29 cellular contexts compared by ENCODE assay signal in the genomic region with DNA sequence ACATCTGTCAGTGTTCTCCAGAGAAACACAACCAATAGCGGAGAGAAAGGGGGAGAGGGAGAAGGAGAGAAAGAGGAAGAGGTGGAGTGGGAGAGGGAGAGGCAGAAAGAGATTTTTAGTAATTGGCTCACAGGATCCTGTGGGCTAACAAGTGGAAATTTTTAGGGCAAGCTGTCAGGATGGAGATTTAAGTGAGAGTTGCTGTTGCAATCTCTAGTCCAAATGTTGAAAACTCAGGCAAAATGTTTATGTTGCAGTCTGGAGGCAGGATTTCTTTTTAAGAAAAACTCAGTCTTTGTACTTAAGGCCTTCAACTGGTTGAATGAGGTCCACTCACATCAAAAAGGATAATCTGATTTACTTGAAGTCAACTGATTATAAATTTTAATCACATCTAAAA. TPM values are rescaled to one million over a fixed set of nuclear protein-coding genes. Genes with fewer than 3 reads are reported as not detected.
DNase-seq lines count a peak whose midpoint lies in the region; ATAC-seq and TF ChIP-seq lines count a peak whose summit lies in the region.
"Had no signal": no experiment of that assay in that cellular context is flagged by ENCODE, and none has a peak within 500 bp of the region (broad histone marks: within the 10 kb centered on the region; RNA-seq: fewer than 3 reads in every experiment).

No MANE protein-coding gene starts in this region.

- TF ChIP-seq CTCF in IMR-90 (conservative IDR thresholded peaks at IDR 0.05; ENCODE audit: low read depth, low read length) (no peak), esophagus muscularis mucosa (IDR thresholded peaks at IDR 0.05) (no peak), neural progenitor cell (IDR thresholded peaks at IDR 0.05) (no peak)

- intact Hi-C loops in IMR-90 (cut with micrococcal nuclease) (loop anchor here (2.0 kb wide), 1 partner anchor 44 kb away; the partner anchor contains the start of gene GLIPR1L1), esophagus muscularis mucosa (cut with DNase I) (no loop called here)

- dilution Hi-C loops in IMR-90 (cut with HindIII; ENCODE audit: low sequenced_read_pairs, unreplicated experiment) = no loop called here

- H4K8ac ChIP-seq in IMR-90 (ENCODE audit: low read depth in 2 of 2, low read length in 2 of 2) = peak overlapping the region in 1 of 2 experiments; percentile 69; a peak in 2 of 4 replicates

- H3K4me1 ChIP-seq in IMR-90 (ENCODE audit: control insufficient read depth, insufficient read depth, low read length) (peaks cover 8% of the 10 kb centered on the region), esophagus muscularis mucosa (peaks cover 0 to 24% (median 18%) of the 10 kb centered on the region in 4 donors), neural progenitor cell (peaks cover 9% of the 10 kb centered on the region)
- H3K4me1 ChIP-seq: heart right ventricle, prostate gland had no signal

- no peaks in the 10 kb centered on the region for H3K79me2 ChIP-seq in neural progenitor cell (ENCODE audit: low read depth)

- no peak overlapping the region for H3K56ac ChIP-seq in IMR-90 (ENCODE audit: extremely low read depth, insufficient read depth, low read length)

- 80% methylated on average over 1 of the region's 1 CpG; no CpG with 5 or more reads in 1 of the 2 experiments for WGBS in IMR-90 (ENCODE audit: extremely low coverage in 2 of 2, insufficient read length in 1 of 2), 2 experiments
- WGBS in esophagus muscularis mucosa = 50% methylated on average over 1 of the region's 1 CpG

- POLR2A ChIA-PET in IMR-90 (lab: Charles Lee; ENCODE audit: unreplicated experiment) = no interaction called here

- H2AFZ ChIP-seq in IMR-90 (replicated peaks; ENCODE audit: low read length, poor library complexity) = no peak overlapping the region
- no peak overlapping the region for H2AFZ ChIP-seq in neural progenitor cell (replicated peaks)
- H2AFZ ChIP-seq: PC-9 had no signal

- peak overlapping the region; percentile 48 for H2BK5ac ChIP-seq in IMR-90 (ENCODE audit: low read depth, low read length, poor library complexity, severe bottlenecking)

- H3K9me1 ChIP-seq in IMR-90 (ENCODE audit: insufficient read depth, low read length) = no peaks in the 10 kb centered on the region; the same call in 1 of the 2 replicates

- H3K36me3 Mint-ChIP-seq in neural progenitor cell = no peaks in the 10 kb centered on the region

- H3K27ac ChIP-seq in IMR-90 (ENCODE audit: insufficient read depth, low read length) (peak overlapping the region; percentile 76; the same call in 1 of the 2 replicates), esophagus muscularis mucosa (replicated peaks in 1 of 4) (peak overlapping the region; percentile 30 to 67 (median 55)), neural progenitor cell (peak overlapping the region; percentile 25)
- H3K27ac ChIP-seq: A549, heart right ventricle, KMS-11, neutrophil, PC-9, prostate gland had no signal

- H2BK15ac ChIP-seq in IMR-90 (ENCODE audit: low read depth, low read length) = no peak overlapping the region

- no peak for TF ChIP-seq EP300 in esophagus muscularis mucosa (IDR thresholded peaks at IDR 0.05)

- H4K20me1 ChIP-seq in IMR-90 (ENCODE audit: insufficient read depth, low read length) (no peaks in the 10 kb centered on the region), neural progenitor cell (ENCODE audit: low read depth) (no peaks in the 10 kb centered on the region)

- CTCF ChIA-PET in IMR-90 (lab: Yijun Ruan, JAX) = no interaction called here

- BruUV-seq in IMR-90 (replicated peaks; lab: Mats Ljungman, UMichigan) = no TSS peak

- H3K23ac ChIP-seq in IMR-90 (ENCODE audit: low read depth, low read length) = no peak overlapping the region

- H3K4ac ChIP-seq in IMR-90 (ENCODE audit: low read depth, low read length) = 0 out of 2 replicates have a peak overlapping the region, but pooled peaks have one; percentile 15

- DNase-seq in AG08396 (ENCODE audit: low spot score) = peak; percentile 4
- peak; percentile 68 for DNase-seq in IMR-90
- no peak for DNase-seq in esophagus muscularis mucosa (ENCODE audit: extremely low spot score)
- no peak for DNase-seq in neural progenitor cell (ENCODE audit: low spot score)
- no peak for DNase-seq in NK-92 treated with Interleukin-12 subunit alpha and Interleukin-12 subunit beta, amount 100 ng/mL, for 24 hours (lab: John Stamatoyannopoulos, UW)
- DNase-seq in NCI-H1694 (lab: John Stamatoyannopoulos, UW) = no peak
- DNase-seq in stimulated activated CD4-positive, alpha-beta T cell treated with anti-CD3 and anti-CD28 coated beads, Interleukin-4, amount 100 ng/mL, for 24 hours = no peak
- no peak for DNase-seq in NCI-H1417 treated with DMSO at 0.1 percent for 48 hours (lab: John Stamatoyannopoulos, UW)
- DNase-seq: activated CD4-positive, alpha-beta T cell treated with anti-CD3 and anti-CD28 coated beads for 1 hour; activated CD8-positive, alpha-beta T cell treated with anti-CD3 and anti-CD28 coated beads for 36 hours; activated naive CD8-positive, alpha-beta T cell treated with anti-CD3 and anti-CD28 coated beads, Interleukin-2, amount 10 ng/mL, durations not matched to agents 7 days and 5 days; C1 segment of cervical spinal cord; COR-L47; GF-D8; heart right ventricle; mesendoderm; NCI-H187; NCI-H2171 treated with DMSO at 0.1 percent for 48 hours; NCI-H524; PC-9; Right ventricle myocardium superior; stimulated activated naive CD8-positive, alpha-beta T cell treated with anti-CD3 and anti-CD28 coated beads, Interleukin-15, Interleukin-2, amounts not matched to agents 100 U/mL and 50 U/mL, for 24 hours; T-helper 2 cell; trophoblast cell had no signal

- H3K9ac ChIP-seq in IMR-90 (ENCODE audit: low read depth, low read length) (peak overlapping the region; percentile 29; the same call in 1 of the 2 replicates), neural progenitor cell (no peak overlapping the region)
- H3K9ac ChIP-seq: KMS-11 had no signal

- H3K4me2 ChIP-seq in IMR-90 (ENCODE audit: low read depth, low read length) = no peak overlapping the region
- no peak overlapping the region for H3K4me2 ChIP-seq in neural progenitor cell
- H3K4me2 ChIP-seq: A549, KMS-11, PC-9 had no signal

- peaks cover 2% of the 10 kb centered on the region for H3K9me3 Mint-ChIP-seq in neural progenitor cell
- H3K9me3 Mint-ChIP-seq: activated CD8-positive, alpha-beta T cell treated with anti-CD3 and anti-CD28 coated beads for 36 hours; activated T-helper 2 cell treated with anti-CD3 and anti-CD28 coated beads, Interferon-gamma antibody, Interleukin-2, Interleukin-4, amounts not matched to agents 10 μg/mL and 5 μg/mL and 100 μg/mL, durations not matched to agents 14 hours and 24 hours and 36 hours had no signal

- H3K9me3 ChIP-seq in IMR-90 (ENCODE audit: control insufficient read depth, insufficient read depth, low read length) (no peaks in the 10 kb centered on the region), esophagus muscularis mucosa (no peaks in the 10 kb centered on the region), neural progenitor cell (ENCODE audit: low read depth) (no peaks in the 10 kb centered on the region)
- H3K9me3 ChIP-seq: A549, heart right ventricle, neutrophil, prostate gland had no signal

- H3K27me3 Mint-ChIP-seq in neural progenitor cell (ENCODE audit: insufficient read depth, low read depth) = no peaks in the 10 kb centered on the region
- H3K27me3 Mint-ChIP-seq: activated CD8-positive, alpha-beta T cell treated with anti-CD3 and anti-CD28 coated beads for 36 hours; activated naive CD8-positive, alpha-beta T cell treated with anti-CD3 and anti-CD28 coated beads, Interleukin-2, amount 10 ng/mL, durations not matched to agents 7 days and 5 days had no signal

- H4K91ac ChIP-seq in IMR-90 (ENCODE audit: insufficient read depth, low read depth, low read length) = no peak overlapping the region

- H4K5ac ChIP-seq in IMR-90 (ENCODE audit: low read depth, low read length) = no peak overlapping the region

- H3F3A ChIP-seq in neural progenitor cell (ENCODE audit: low read depth) = peaks cover 3% of the 10 kb centered on the region

- no peak overlapping the region for H3K4me3 Mint-ChIP-seq in neural progenitor cell
- H3K4me3 Mint-ChIP-seq: activated CD8-positive, alpha-beta T cell treated with anti-CD3 and anti-CD28 coated beads for 36 hours; activated naive CD8-positive, alpha-beta T cell treated with anti-CD3 and anti-CD28 coated beads, Interleukin-2, amount 10 ng/mL, durations not matched to agents 7 days and 5 days had no signal

- no peak overlapping the region for H3K18ac ChIP-seq in IMR-90 (ENCODE audit: low read depth, low read length)

- H2AK9ac ChIP-seq in IMR-90 (replicated peaks; ENCODE audit: low read depth, low read length, poor library complexity) = no peak overlapping the region

- H3K36me3 ChIP-seq in IMR-90 (ENCODE audit: control insufficient read depth, insufficient read depth, low read length) (no peaks in the 10 kb centered on the region), esophagus muscularis mucosa (no peaks in the 10 kb centered on the region), neural progenitor cell (no peaks in the 10 kb centered on the region)
- H3K36me3 ChIP-seq: heart right ventricle, neutrophil, prostate gland had no signal

- TF ChIP-seq POLR2A in IMR-90 (IDR thresholded peaks at IDR 0.05; ENCODE audit: low read depth, low read length) (no peak), esophagus muscularis mucosa (IDR thresholded peaks at IDR 0.05; ENCODE audit: low read depth) (no peak)

- no peaks in the 10 kb centered on the region for H3K27me3 ChIP-seq in IMR-90 (ENCODE audit: control insufficient read depth, insufficient read depth, low read length)
- no peaks in the 10 kb centered on the region for H3K27me3 ChIP-seq in esophagus muscularis mucosa
- no peaks in the 10 kb centered on the region for H3K27me3 ChIP-seq in neural progenitor cell
- H3K27me3 ChIP-seq: heart right ventricle, neutrophil had no signal

- in situ Hi-C loops in IMR-90 (cut with MboI; ENCODE audit: low sequenced_read_pairs) = no loop called here

- H3K14ac ChIP-seq in IMR-90 (replicated peaks; ENCODE audit: low read depth, low read length) = peak overlapping the region; percentile 39; the same call in 1 of the 2 replicates

- H3K4me1 Mint-ChIP-seq in neural progenitor cell = no peaks in the 10 kb centered on the region

- no peak overlapping the region for H3K4me3 ChIP-seq in IMR-90 (ENCODE audit: insufficient read depth, low read depth, low read length)
- no peak overlapping the region for H3K4me3 ChIP-seq in esophagus muscularis mucosa
- no peak overlapping the region for H3K4me3 ChIP-seq in neural progenitor cell
- H3K4me3 ChIP-seq: A549, heart right ventricle, PC-9, prostate gland had no signal

- peak overlapping the region; percentile 62 for H2BK120ac ChIP-seq in IMR-90 (ENCODE audit: low read depth, low read length)

- H2BK20ac ChIP-seq in IMR-90 (ENCODE audit: low read depth, low read length) = no peak overlapping the region; the same call in 1 of the 2 replicates

- no peaks in the 10 kb centered on the region for H3K79me1 ChIP-seq in IMR-90 (ENCODE audit: low read depth in 1 of 2, low read length in 2 of 2)

- H2AK5ac ChIP-seq in IMR-90 (ENCODE audit: low read depth, low read length) = no peak overlapping the region

- peak; percentile 69 for ATAC-seq in IMR-90 (ENCODE audit: low read depth)
- ATAC-seq: A549; activated CD8-positive, alpha-beta T cell treated with anti-CD3 and anti-CD28 coated beads for 36 hours; heart right ventricle; stimulated activated naive CD8-positive, alpha-beta T cell treated with anti-CD3 and anti-CD28 coated beads, Interleukin-15, Interleukin-2, amounts not matched to agents 100 U/mL and 50 U/mL, for 24 hours had no signal

- no peak overlapping the region for H3K27ac Mint-ChIP-seq in neural progenitor cell
- H3K27ac Mint-ChIP-seq: activated CD8-positive, alpha-beta T cell treated with anti-CD3 and anti-CD28 coated beads for 36 hours; activated naive CD8-positive, alpha-beta T cell treated with anti-CD3 and anti-CD28 coated beads, Interleukin-2, amount 10 ng/mL, durations not matched to agents 7 days and 5 days; activated T-helper 2 cell treated with anti-CD3 and anti-CD28 coated beads, Interferon-gamma antibody, Interleukin-2, Interleukin-4, amounts not matched to agents 10 μg/mL and 5 μg/mL and 100 μg/mL, durations not matched to agents 14 hours and 24 hours and 36 hours had no signal

- TF ChIP-seq RAD21 in IMR-90 (IDR thresholded peaks at IDR 0.05; ENCODE audit: low read length) = no peak

RNA-seq across cellular contexts. Expression of gene GLIPR1L2, which starts 12.5 kb away (rescaled TPM):
- total RNA-seq in IMR-90 (2012; rRNA removed) (not detected in 2 replicates), esophagus muscularis mucosa (1 to 10 TPM in 2 of 4 donors, under 1 TPM in 2; 0.17 to 4.5 (median 1.0) TPM), neural progenitor cell (ENCODE audit: low replicate concordance) (0.31 TPM in 1 of 2 replicates, not detected in the other)
- polyA plus RNA-seq in IMR-90 (2012; rRNA removed) = 0.07 and 0.13 TPM in 2 replicates
- 0.02 TPM in 2 replicates for polyA plus RNA-seq in IMR-90 (2012; cell fraction: cytosol; rRNA removed)
- 0.03 TPM in 1 of 2 replicates, not detected in the other for polyA plus RNA-seq in IMR-90 (2012; cell fraction: nucleus; rRNA removed; ENCODE audit: low replicate concordance)
- total RNA-seq: activated T-helper 2 cell treated with anti-CD3 and anti-CD28 coated beads, Interferon-gamma antibody, Interleukin-2, Interleukin-4, amounts not matched to agents 10 μg/mL and 5 μg/mL and 100 μg/mL, durations not matched to agents 14 hours and 24 hours and 36 hours; PC-9 had no signal

RNA-seq across cellular contexts. Expression of gene GLIPR1L1, which starts 43.9 kb away (rescaled TPM):
- total RNA-seq in IMR-90 (2012; rRNA removed) (not detected in 2 replicates), esophagus muscularis mucosa (not detected), neural progenitor cell (ENCODE audit: low replicate concordance) (not detected in 2 replicates)
- polyA plus RNA-seq in IMR-90 (2012; rRNA removed) = not detected in 2 replicates
- not detected in 2 replicates for polyA plus RNA-seq in IMR-90 (2012; cell fraction: cytosol; rRNA removed)
- not detected in 2 replicates for polyA plus RNA-seq in IMR-90 (2012; cell fraction: nucleus; rRNA removed; ENCODE audit: low replicate concordance)
- total RNA-seq: activated CD8-positive, alpha-beta T cell treated with anti-CD3 and anti-CD28 coated beads for 36 hours; activated naive CD8-positive, alpha-beta T cell treated with anti-CD3 and anti-CD28 coated beads, Interleukin-2, amount 10 ng/mL, durations not matched to agents 7 days and 5 days; activated T-helper 2 cell treated with anti-CD3 and anti-CD28 coated beads, Interferon-gamma antibody, Interleukin-2, Interleukin-4, amounts not matched to agents 10 μg/mL and 5 μg/mL and 100 μg/mL, durations not matched to agents 14 hours and 24 hours and 36 hours; heart right ventricle; PC-9; Right ventricle myocardium superior had no signal
- polyA plus RNA-seq: A549, heart right ventricle had no signal

RNA-seq across cellular contexts. Expression of gene CAPS2, which starts 48.2 kb away (rescaled TPM):
- total RNA-seq in IMR-90 (2012; rRNA removed) (2.7 and 2.8 TPM in 2 replicates), esophagus muscularis mucosa (10 to 100 TPM in 2 of 4 donors, 1 to 10 TPM in 2; 8.0 to 28.2 (median 10.3) TPM), neural progenitor cell (ENCODE audit: low replicate concordance) (14.4 and 20.1 TPM in 2 replicates)
- polyA plus RNA-seq in IMR-90 (2012; rRNA removed) = 0.98 and 1.2 TPM in 2 replicates
- polyA plus RNA-seq in IMR-90 (2012; cell fraction: cytosol; rRNA removed) = 0.11 and 0.26 TPM in 2 replicates
- polyA plus RNA-seq in IMR-90 (2012; cell fraction: nucleus; rRNA removed; ENCODE audit: low replicate concordance) = 0.90 and 3.4 TPM in 2 replicates

Comparison
In these comparisons a context has a peak if more than half of its experiments do, and no peak if none do; other contexts are left out.
1. DNase-seq: peak in AG08396 (single experiment) and IMR-90 (single experiment); none in esophagus muscularis mucosa (single experiment), neural progenitor cell (single experiment), NK-92 treated with Interleukin-12 subunit alpha and Interleukin-12 subunit beta, amount 100 ng/mL, for 24 hours (single experiment), NCI-H1694 (single experiment), stimulated activated CD4-positive, alpha-beta T cell treated with anti-CD3 and anti-CD28 coated beads, Interleukin-4, amount 100 ng/mL, for 24 hours (single experiment) and NCI-H1417 treated with DMSO at 0.1 percent for 48 hours (single experiment).
2. H3K27ac ChIP-seq: peak in every context shown above with its lines; median percentile 76 in IMR-90; 55 in esophagus muscularis mucosa; 25 in neural progenitor cell.